Comparison of ENCODE assay signal across 9 cellular contexts in the genomic region with DNA sequence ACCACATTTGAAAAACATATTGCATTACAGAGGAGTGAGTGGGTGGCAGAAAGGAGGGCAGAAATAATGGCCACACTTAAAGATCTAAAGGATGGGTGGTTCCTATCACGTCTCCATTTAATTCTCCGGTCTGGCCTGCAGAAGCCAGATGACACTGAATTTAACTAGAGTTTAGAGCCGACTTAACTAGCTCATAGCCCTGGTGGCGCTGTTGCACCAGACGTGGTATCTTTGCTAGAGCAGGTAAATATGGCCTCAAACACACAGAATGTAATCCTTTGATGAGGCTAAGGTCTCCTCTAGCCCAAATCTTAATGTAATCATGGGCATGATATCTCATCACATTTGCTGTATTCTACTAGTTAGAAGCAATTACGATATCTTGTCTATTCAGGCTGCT. TPM values are rescaled to one million over a fixed set of nuclear protein-coding genes. Genes with fewer than 3 reads are reported as not detected.
DNase-seq lines count a peak whose midpoint lies in the region; ATAC-seq and TF ChIP-seq lines count a peak whose summit lies in the region.
"Had no signal": no experiment of that assay in that cellular context is flagged by ENCODE, and none has a peak within 500 bp of the region (broad histone marks: within the 10 kb centered on the region; RNA-seq: fewer than 3 reads in every experiment).

No MANE protein-coding gene starts in this region.

- H3K27ac Mint-ChIP-seq in activated CD4-positive, alpha-beta memory T cell treated with anti-CD3 and anti-CD28 coated beads, Interleukin-2, amount 10 ng/mL, durations not matched to agents 7 days and 5 days: no peak overlapping the region
- no peak overlapping the region for H3K27ac Mint-ChIP-seq in natural killer cell
- H3K27ac Mint-ChIP-seq: mesothelial cell of epicardium had no signal

- peaks cover 19% of the 10 kb centered on the region for H3K27me3 Mint-ChIP-seq in activated CD4-positive, alpha-beta memory T cell treated with anti-CD3 and anti-CD28 coated beads, Interleukin-2, amount 10 ng/mL, durations not matched to agents 7 days and 5 days
- H3K27me3 Mint-ChIP-seq in natural killer cell (ENCODE audit: low read depth in 2 of 2): peaks cover 11 to 14% of the 10 kb centered on the region in 2 donors

- H3K9me3 Mint-ChIP-seq in activated CD4-positive, alpha-beta memory T cell treated with anti-CD3 and anti-CD28 coated beads, Interleukin-2, amount 10 ng/mL, durations not matched to agents 7 days and 5 days: no peaks in the 10 kb centered on the region
- H3K9me3 Mint-ChIP-seq in natural killer cell: no peaks in the 10 kb centered on the region
- H3K9me3 Mint-ChIP-seq: mesothelial cell of epicardium had no signal

- no peaks in the 10 kb centered on the region for H3K36me3 Mint-ChIP-seq in activated CD4-positive, alpha-beta memory T cell treated with anti-CD3 and anti-CD28 coated beads, Interleukin-2, amount 10 ng/mL, durations not matched to agents 7 days and 5 days (ENCODE audit: low read depth)
- no peaks in the 10 kb centered on the region for H3K36me3 Mint-ChIP-seq in natural killer cell
- H3K36me3 Mint-ChIP-seq: mesothelial cell of epicardium had no signal

- ATAC-seq in HG02870 (IDR thresholded peaks at IDR 0.05; ENCODE audit: unreplicated experiment): no peak
- no peak for ATAC-seq in natural killer cell

- no peak overlapping the region for H3K4me3 Mint-ChIP-seq in activated CD4-positive, alpha-beta memory T cell treated with anti-CD3 and anti-CD28 coated beads, Interleukin-2, amount 10 ng/mL, durations not matched to agents 7 days and 5 days
- no peak overlapping the region for H3K4me3 Mint-ChIP-seq in natural killer cell
- H3K4me3 Mint-ChIP-seq: mesothelial cell of epicardium had no signal

- no peak for TF ChIP-seq CTCF in natural killer cell (IDR thresholded peaks at IDR 0.05)

- no peaks in the 10 kb centered on the region for H3K4me1 Mint-ChIP-seq in activated CD4-positive, alpha-beta memory T cell treated with anti-CD3 and anti-CD28 coated beads, Interleukin-2, amount 10 ng/mL, durations not matched to agents 7 days and 5 days
- no peaks in the 10 kb centered on the region for H3K4me1 Mint-ChIP-seq in natural killer cell
- H3K4me1 Mint-ChIP-seq: mesothelial cell of epicardium had no signal

- intact Hi-C loops in natural killer cell (cut with micrococcal nuclease): no loop called here

- CTCF ChIA-PET in activated CD4-positive, alpha-beta memory T cell treated with anti-CD3 and anti-CD28 coated beads, Interleukin-2, amount 10 ng/mL, durations not matched to agents 7 days and 5 days (lab: Charles Lee): interaction anchor here (0.6 to 1.0 kb wide), 2 partner anchors 175 to 212 kb away, joined by 3 to 4 read pairs; no protein-coding TSS in a partner anchor

- POLR2A ChIA-PET in activated CD4-positive, alpha-beta memory T cell treated with anti-CD3 and anti-CD28 coated beads, Interleukin-2, amount 10 ng/mL, durations not matched to agents 7 days and 5 days (lab: Charles Lee): no interaction called here

- DNase-seq in AG20443 (ENCODE audit: low spot score) (peak; percentile 51), H4 (ENCODE audit: low spot score) (peak; percentile 49), NCI-H510A treated with DMSO at 0.1 percent for 48 hours (lab: John Stamatoyannopoulos, UW) (peak; percentile 72), glomerular endothelial cell (ENCODE audit: extremely low read depth, low read depth, low spot score) (peak; percentile 34), natural killer cell (no peak)
- DNase-seq in activated CD4-positive, alpha-beta memory T cell treated with anti-CD3 and anti-CD28 coated beads, Interleukin-2, amount 10 ng/mL, durations not matched to agents 7 days and 5 days: peak; percentile 62
- DNase-seq in stimulated activated CD4-positive, alpha-beta T cell treated with anti-CD3 and anti-CD28 coated beads, TNF-alpha, amount 100 ng/mL, for 4 hours (ENCODE audit: low read depth in 3 of 3): peak in 2 of 3 experiments; percentile 6 to 13

RNA-seq across cellular contexts. Expression of a gene that starts 51.5 kb away (rescaled TPM):
- total RNA-seq in H4 (2014; rRNA removed; shearing (Covaris generic)): not detected in 2 replicates
- not detected for total RNA-seq in activated CD4-positive, alpha-beta memory T cell treated with anti-CD3 and anti-CD28 coated beads, Interleukin-2, amount 10 ng/mL, durations not matched to agents 7 days and 5 days
- total RNA-seq in glomerular endothelial cell: 2.8 and 4.5 TPM in 2 replicates
- total RNA-seq in natural killer cell: not detected
